Comparison of ENCODE assay signal across 12 cellular contexts in the genomic region with DNA sequence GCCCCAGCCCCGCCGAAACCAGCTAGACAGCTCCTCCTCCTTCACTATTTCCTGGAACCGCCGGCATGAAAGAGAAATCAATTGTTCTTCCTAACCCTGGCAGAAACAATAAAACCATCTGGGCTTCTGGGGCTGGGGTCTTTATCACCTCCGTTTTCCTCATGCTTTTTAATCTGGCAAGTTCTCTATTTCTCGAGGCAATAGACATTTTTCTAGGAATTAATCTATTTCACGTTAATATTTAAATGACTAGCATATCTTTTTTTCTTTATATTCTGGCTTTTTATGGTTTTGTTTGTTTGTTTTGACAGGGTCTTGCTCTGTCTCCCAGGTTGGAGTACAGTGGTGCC. TPM values are rescaled to one million over a fixed set of nuclear protein-coding genes. Genes with fewer than 3 reads are reported as not detected.
A peak's percentile ranks its signal among the peaks of the same experiment; 100 is the strongest.
DNase-seq lines count a peak whose midpoint lies in the region; ATAC-seq and TF ChIP-seq lines count a peak whose summit lies in the region.
"Had no signal": no experiment of that assay in that cellular context is flagged by ENCODE, and none has a peak within 500 bp of the region (broad histone marks: within the 10 kb centered on the region; RNA-seq: fewer than 3 reads in every experiment).

No MANE protein-coding gene starts in this region.

- intact Hi-C loops in A673 (cut with micrococcal nuclease; ENCODE audit: unreplicated experiment) = no loop called here
- intact Hi-C loops in Calu3 (cut with micrococcal nuclease; ENCODE audit: unreplicated experiment) = no loop called here
- intact Hi-C loops in posterior vena cava (cut with DNase I) = no loop called here

- H3K4me3 Mint-ChIP-seq in Calu3 (ENCODE audit: low read depth, unreplicated experiment) = peak overlapping the region; percentile 92
- H3K4me3 Mint-ChIP-seq in activated naive CD8-positive, alpha-beta T cell treated with anti-CD3 and anti-CD28 coated beads, Interleukin-2, amount 10 ng/mL, durations not matched to agents 7 days and 5 days = peak overlapping the region; percentile 72

- H3K27me3 Mint-ChIP-seq in Calu3 (ENCODE audit: unreplicated experiment) = peaks cover 56% of the 10 kb centered on the region
- H3K27me3 Mint-ChIP-seq in activated naive CD8-positive, alpha-beta T cell treated with anti-CD3 and anti-CD28 coated beads, Interleukin-2, amount 10 ng/mL, durations not matched to agents 7 days and 5 days = peaks cover 54% of the 10 kb centered on the region

- 3 to 8% methylated on average over 4 to 6 of the region's 7 CpGs for WGBS in mesodermal cell (ENCODE audit: insufficient coverage in 2 of 2), 2 experiments

- H3K27ac ChIP-seq in A673 (ENCODE audit: low read depth, low read length, poor library complexity, severe bottlenecking) (no peak overlapping the region), mesodermal cell (ENCODE audit: low read depth, low read length, severe bottlenecking) (no peak overlapping the region)
- H3K27ac ChIP-seq: ovary had no signal

- H3K9me3 ChIP-seq in A673 (ENCODE audit: low read depth, low read length, poor library complexity, severe bottlenecking) (no peaks in the 10 kb centered on the region), mesodermal cell (ENCODE audit: control insufficient read depth, low read length) (no peaks in the 10 kb centered on the region)

- H3K4me1 ChIP-seq in A673 (ENCODE audit: insufficient read depth, low read length, poor library complexity, severe bottlenecking) = peaks cover 16% of the 10 kb centered on the region
- H3K4me1 ChIP-seq in mesodermal cell (ENCODE audit: control insufficient read depth, insufficient read depth, low read length, poor library complexity, severe bottlenecking) = peaks cover 3% of the 10 kb centered on the region

- peak overlapping the region; percentile 89 for H3K27ac Mint-ChIP-seq in Calu3 (ENCODE audit: unreplicated experiment)
- no peak overlapping the region for H3K27ac Mint-ChIP-seq in activated naive CD8-positive, alpha-beta T cell treated with anti-CD3 and anti-CD28 coated beads, Interleukin-2, amount 10 ng/mL, durations not matched to agents 7 days and 5 days

- no peaks in the 10 kb centered on the region for H3K9me3 Mint-ChIP-seq in Calu3 (ENCODE audit: low read depth, unreplicated experiment)
- H3K9me3 Mint-ChIP-seq in activated naive CD8-positive, alpha-beta T cell treated with anti-CD3 and anti-CD28 coated beads, Interleukin-2, amount 10 ng/mL, durations not matched to agents 7 days and 5 days = no peaks in the 10 kb centered on the region

- BruUV-seq in A673 (replicated peaks; lab: Mats Ljungman, UMichigan) = no TSS peak
- no TSS peak for BruUV-seq in Calu3 (replicated peaks; lab: Mats Ljungman, UMichigan)

- CTCF ChIA-PET in A673 (lab: Charles Lee) (interaction anchor here (0.7 kb wide), 1 partner anchor 43 kb away, joined by 3 read pairs; no protein-coding TSS in a partner anchor), Calu3 (lab: Charles Lee) (interaction anchor here (1.0 to 1.1 kb wide), 2 partner anchors 19 to 93 kb away, joined by 3 to 4 read pairs; no protein-coding TSS in a partner anchor)

- peaks cover 38% of the 10 kb centered on the region for H3K36me3 Mint-ChIP-seq in Calu3 (ENCODE audit: insufficient read depth, unreplicated experiment)
- H3K36me3 Mint-ChIP-seq in activated naive CD8-positive, alpha-beta T cell treated with anti-CD3 and anti-CD28 coated beads, Interleukin-2, amount 10 ng/mL, durations not matched to agents 7 days and 5 days = no peaks in the 10 kb centered on the region

- peaks cover 22% of the 10 kb centered on the region for H3K27me3 ChIP-seq in A673 (replicated peaks; ENCODE audit: insufficient read depth, low read depth, low read length, poor library complexity)
- H3K27me3 ChIP-seq: ovary had no signal

- peak overlapping the region; percentile 86 for H3K4me3 ChIP-seq in A673 (ENCODE audit: low read depth, low read length, poor library complexity, severe bottlenecking)
- peak overlapping the region; percentile 47 for H3K4me3 ChIP-seq in mesodermal cell (ENCODE audit: extremely low read depth, insufficient read depth, low read length, poor library complexity, severe bottlenecking)
- H3K4me3 ChIP-seq: ovary had no signal

- DNase-seq in A673 (ENCODE audit: low spot score) (no peak), Calu3 (no peak), posterior vena cava (ENCODE audit: low spot score) (no peak), NCI-H82 treated with DMSO at 0.1 percent for 48 hours (lab: John Stamatoyannopoulos, UW; ENCODE audit: unreplicated experiment) (no peak)
- DNase-seq in activated naive CD8-positive, alpha-beta T cell treated with anti-CD3 and anti-CD28 coated beads, Interleukin-2, amount 10 ng/mL, durations not matched to agents 7 days and 5 days = no peak
- DNase-seq: cerebellar nuclear complex, kidney, MM.1S, ovary had no signal

- POLR2A ChIA-PET in A673 (lab: Charles Lee; ENCODE audit: low non-redundant PET) = interaction anchor here (0.6 kb wide), 1 partner anchor 20 kb away, joined by 6 read pairs; no protein-coding TSS in a partner anchor
- POLR2A ChIA-PET in activated naive CD8-positive, alpha-beta T cell treated with anti-CD3 and anti-CD28 coated beads, Interleukin-2, amount 10 ng/mL, durations not matched to agents 7 days and 5 days (lab: Charles Lee) = no interaction called here

- TF ChIP-seq CTCF in A673 (conservative IDR thresholded peaks at IDR 0.05; ENCODE audit: low read depth, low read length) (no peak), Calu3 (IDR thresholded peaks at IDR 0.05; ENCODE audit: unreplicated experiment) (no peak)

- ATAC-seq in activated naive CD8-positive, alpha-beta T cell treated with anti-CD3 and anti-CD28 coated beads, Interleukin-2, amount 10 ng/mL, durations not matched to agents 7 days and 5 days (ENCODE audit: low read depth) = no peak
- ATAC-seq in GM21825 (IDR thresholded peaks at IDR 0.05; ENCODE audit: unreplicated experiment) = no peak
- ATAC-seq in GM18517 (IDR thresholded peaks at IDR 0.05; ENCODE audit: unreplicated experiment) = no peak

- H3K36me3 ChIP-seq in A673 (ENCODE audit: insufficient read depth, low read length, poor library complexity, severe bottlenecking) = no peaks in the 10 kb centered on the region
- H3K36me3 ChIP-seq in mesodermal cell (ENCODE audit: control insufficient read depth, insufficient read depth, low read length) = no peaks in the 10 kb centered on the region
- H3K36me3 ChIP-seq: ovary had no signal

- peaks cover 16% of the 10 kb centered on the region for H3K4me1 Mint-ChIP-seq in Calu3 (ENCODE audit: low read depth, unreplicated experiment)
- peaks cover 5% of the 10 kb centered on the region for H3K4me1 Mint-ChIP-seq in activated naive CD8-positive, alpha-beta T cell treated with anti-CD3 and anti-CD28 coated beads, Interleukin-2, amount 10 ng/mL, durations not matched to agents 7 days and 5 days

RNA-seq across cellular contexts. Expression of gene KIF1A, which starts 1.4 kb away (rescaled TPM):
- total RNA-seq in A673 (2021) (301 and 330 TPM in 2 replicates), Calu3 (2022) (280 and 298 TPM in 2 replicates), posterior vena cava (under 1 TPM; 0.37 to 0.57 TPM)
- total RNA-seq in activated naive CD8-positive, alpha-beta T cell treated with anti-CD3 and anti-CD28 coated beads, Interleukin-2, amount 10 ng/mL, durations not matched to agents 7 days and 5 days = 1 to 10 TPM; 2.0 to 2.3 TPM
- 4.6 TPM for polyA plus RNA-seq in mesodermal cell (2013, experiment 1 of 2)
- 4.6 TPM for polyA plus RNA-seq in mesodermal cell (2013, experiment 2 of 2)

RNA-seq across cellular contexts. Expression of gene AGXT, which starts 47.2 kb away (rescaled TPM):
- total RNA-seq in A673 (2021) (not detected in 2 replicates), Calu3 (2022) (not detected in 2 replicates), posterior vena cava (not detected)
- total RNA-seq in activated naive CD8-positive, alpha-beta T cell treated with anti-CD3 and anti-CD28 coated beads, Interleukin-2, amount 10 ng/mL, durations not matched to agents 7 days and 5 days = not detected
- polyA plus RNA-seq in mesodermal cell (2013, experiment 1 of 2) = not detected
- not detected for polyA plus RNA-seq in mesodermal cell (2013, experiment 2 of 2)

Comparison
In these comparisons a context has a peak if more than half of its experiments do, and no peak if none do; other contexts are left out.
1. RNA of gene KIF1A, which starts 1.4 kb away (total RNA-seq): 301 to 330 TPM in A673 and 280 to 298 TPM in Calu3; 2.0 to 2.3 TPM in activated naive CD8-positive, alpha-beta T cell treated with anti-CD3 and anti-CD28 coated beads, Interleukin-2, amount 10 ng/mL, durations not matched to agents 7 days and 5 days and 0.37 to 0.57 TPM in posterior vena cava; every median in the first group is over 10 times any median in the second.